20 cellular contexts compared by ENCODE assay signal in the genomic region with DNA sequence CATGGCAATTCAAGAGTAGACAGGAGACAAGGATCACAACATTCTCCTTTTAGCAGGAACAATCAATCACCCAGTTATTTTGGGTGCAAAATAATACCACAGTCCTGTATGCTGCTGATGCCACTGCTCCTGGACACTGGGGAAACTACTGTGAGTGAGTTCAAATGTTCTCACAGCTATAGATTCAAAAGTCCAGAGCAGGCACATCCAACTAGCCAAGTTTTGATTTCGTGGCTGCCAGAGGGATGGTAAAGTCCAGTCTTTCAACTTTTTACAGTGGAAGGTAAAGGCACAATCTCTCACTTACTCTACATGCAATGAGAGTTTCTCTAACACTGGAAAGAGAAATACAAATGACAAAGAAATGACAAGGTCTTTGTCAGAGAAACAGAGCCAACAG. TPM values are rescaled to one million over a fixed set of nuclear protein-coding genes. Genes with fewer than 3 reads are reported as not detected.
DNase-seq lines count a peak whose midpoint lies in the region; ATAC-seq, FAIRE-seq and TF ChIP-seq lines count a peak whose summit lies in the region.
"Had no signal": no experiment of that assay in that cellular context is flagged by ENCODE, and none has a peak within 500 bp of the region (broad histone marks: within the 10 kb centered on the region; RNA-seq: fewer than 3 reads in every experiment).

No MANE protein-coding gene starts in this region.

- H3K79me2 ChIP-seq in keratinocyte (ENCODE audit: control insufficient read depth, insufficient read depth, low read length), result no peaks in the 10 kb centered on the region

- no peaks in the 10 kb centered on the region for H3K36me3 Mint-ChIP-seq in activated T-cell treated with anti-CD3 and anti-CD28 coated beads, Interleukin-2, amount 50 U/mL, for 24 hours (ENCODE audit: low read depth)
- H3K36me3 Mint-ChIP-seq: CD8-positive, alpha-beta T cell; IgD-negative memory B cell had no signal

- H3K36me3 ChIP-seq in RWPE2 (ENCODE audit: low read depth) (no peaks in the 10 kb centered on the region), keratinocyte (ENCODE audit: control insufficient read depth in 2 of 2, extremely low read depth in 1 of 2, insufficient read depth in 2 of 2, low read length in 2 of 2) (no peaks in the 10 kb centered on the region), small intestine (ENCODE audit: control insufficient read depth in 2 of 2, insufficient read depth in 2 of 2, low read length in 2 of 2) (no peaks in the 10 kb centered on the region), prostate gland (no peaks in the 10 kb centered on the region)
- H3K36me3 ChIP-seq: BLaER1 treated with 17β-estradiol and CSF1 and Interleukin-3, amounts not matched to agents 10 nM and 100 nM; HAP-1 had no signal

- no peak overlapping the region for H3K4me3 Mint-ChIP-seq in activated T-cell treated with anti-CD3 and anti-CD28 coated beads, Interleukin-2, amount 50 U/mL, for 24 hours
- H3K4me3 Mint-ChIP-seq: B cell; CD8-positive, alpha-beta T cell; IgD-negative memory B cell had no signal

- H3K4me2 ChIP-seq in keratinocyte (ENCODE audit: control insufficient read depth, extremely low read depth, insufficient read depth, low read depth, low read length), result no peak overlapping the region
- H3K4me2 ChIP-seq: BLaER1 treated with 17β-estradiol and CSF1 and Interleukin-3, amounts not matched to agents 10 nM and 100 nM had no signal

- H3K27me3 Mint-ChIP-seq in activated T-cell treated with anti-CD3 and anti-CD28 coated beads, Interleukin-2, amount 50 U/mL, for 24 hours, result peaks cover 3% of the 10 kb centered on the region

- H3K27ac ChIP-seq in RWPE2 (ENCODE audit: poor library complexity, severe bottlenecking) (peak overlapping the region; percentile 67), keratinocyte (ENCODE audit: control insufficient read depth, insufficient read depth, low read length) (peak overlapping the region; percentile 75), small intestine (ENCODE audit: low read depth in 1 of 2, low read length in 1 of 2) (peak overlapping the region in 1 of 2 donors; percentile 15), prostate gland (no peak overlapping the region)
- H3K27ac ChIP-seq: BLaER1 treated with 17β-estradiol and CSF1 and Interleukin-3, amounts not matched to agents 10 nM and 100 nM; GM23248; HL-60 had no signal

- H3K9me1 ChIP-seq in keratinocyte (ENCODE audit: control insufficient read depth, extremely low read depth, insufficient read depth, low read length), result no peaks in the 10 kb centered on the region

- H3K9ac ChIP-seq in keratinocyte (ENCODE audit: control insufficient read depth, extremely low read depth, insufficient read depth, low read length), result no peak overlapping the region
- H3K9ac ChIP-seq: BLaER1 treated with 17β-estradiol and CSF1 and Interleukin-3, amounts not matched to agents 10 nM and 100 nM; GM23248 had no signal

- no peak for ATAC-seq in RWPE2 (ENCODE audit: low read depth)
- ATAC-seq: CD8-positive, alpha-beta T cell had no signal

- H3K27me3 ChIP-seq in RWPE2 (ENCODE audit: insufficient read depth, poor library complexity, severe bottlenecking), result no peaks in the 10 kb centered on the region
- no peaks in the 10 kb centered on the region for H3K27me3 ChIP-seq in keratinocyte (ENCODE audit: control insufficient read depth, extremely low read depth, insufficient read depth, low read length)
- peaks cover 0 to 2% of the 10 kb centered on the region in 2 donors for H3K27me3 ChIP-seq in small intestine (ENCODE audit: control insufficient read depth in 2 of 2, insufficient read depth in 2 of 2, low read length in 2 of 2)
- H3K27me3 ChIP-seq in prostate gland (replicated peaks; ENCODE audit: insufficient read depth), result no peaks in the 10 kb centered on the region
- H3K27me3 ChIP-seq: BLaER1 treated with 17β-estradiol and CSF1 and Interleukin-3, amounts not matched to agents 10 nM and 100 nM had no signal

- 3 to 56% (median 33%) methylated on average over 1 of the region's 1 CpG for WGBS in small intestine, 3 donors
- 61% methylated on average over 1 of the region's 1 CpG for WGBS in prostate gland

- DNase-seq in HTR-8/SVneo (ENCODE audit: insufficient read length, low spot score), result no peak
- no peak for DNase-seq in RWPE2 (ENCODE audit: low spot score)
- no peak for DNase-seq in keratinocyte (ENCODE audit: low read depth, low spot score)
- DNase-seq in small intestine, result peak; percentile 20
- DNase-seq in prostate gland (ENCODE audit: low spot score), result no peak
- no peak for DNase-seq in NCI-H2171 (lab: John Stamatoyannopoulos, UW)
- no peak for DNase-seq in activated T-cell treated with anti-CD3 and anti-CD28 coated beads, Interleukin-2, amount 50 U/mL, for 24 hours
- DNase-seq: Calu3; CD8-positive, alpha-beta T cell; DMS79 treated with DMSO at 0.1 percent for 48 hours; GF-D8; GM23248 had no signal

- H3K9me3 ChIP-seq in RWPE2 (ENCODE audit: severe bottlenecking) (no peaks in the 10 kb centered on the region), keratinocyte (ENCODE audit: control insufficient read depth, low read depth, low read length) (no peaks in the 10 kb centered on the region), small intestine (ENCODE audit: control insufficient read depth, low read depth) (no peaks in the 10 kb centered on the region), prostate gland (no peaks in the 10 kb centered on the region)
- H3K9me3 ChIP-seq: HAP-1 had no signal

- no peak overlapping the region for H3K4me3 ChIP-seq in RWPE2 (ENCODE audit: severe bottlenecking)
- H3K4me3 ChIP-seq in keratinocyte (ENCODE audit: control insufficient read depth in 2 of 3, extremely low read depth in 1 of 3, insufficient read depth in 2 of 3, low read depth in 1 of 3, low read length in 3 of 3), result no peak overlapping the region
- no peak overlapping the region for H3K4me3 ChIP-seq in small intestine (ENCODE audit: low read depth in 1 of 2, low read length in 2 of 2)
- H3K4me3 ChIP-seq in prostate gland, result no peak overlapping the region
- H3K4me3 ChIP-seq: BLaER1 treated with 17β-estradiol and CSF1 and Interleukin-3, amounts not matched to agents 10 nM and 100 nM; GM23248; HAP-1 had no signal

- no peak for TF ChIP-seq POLR2A in prostate gland (IDR thresholded peaks at IDR 0.05)

- H3K27ac Mint-ChIP-seq in activated T-cell treated with anti-CD3 and anti-CD28 coated beads, Interleukin-2, amount 50 U/mL, for 24 hours, result no peak overlapping the region
- H3K27ac Mint-ChIP-seq: B cell; CD8-positive, alpha-beta T cell; IgD-negative memory B cell had no signal

- H3K4me1 ChIP-seq in RWPE2 (ENCODE audit: insufficient read depth, poor library complexity, severe bottlenecking) (peaks cover 38% of the 10 kb centered on the region), keratinocyte (ENCODE audit: control insufficient read depth, extremely low read depth, insufficient read depth, low read length) (peaks cover 45% of the 10 kb centered on the region), small intestine (ENCODE audit: control insufficient read depth in 2 of 2, insufficient read depth in 1 of 2, low read depth in 1 of 2, low read length in 1 of 2) (peaks cover 0 to 2% of the 10 kb centered on the region in 2 donors), prostate gland (replicated peaks) (no peaks in the 10 kb centered on the region)
- H3K4me1 ChIP-seq: HAP-1 had no signal

- peaks cover 6% of the 10 kb centered on the region for H3K4me1 Mint-ChIP-seq in activated T-cell treated with anti-CD3 and anti-CD28 coated beads, Interleukin-2, amount 50 U/mL, for 24 hours (ENCODE audit: low read depth)
- H3K4me1 Mint-ChIP-seq: B cell, IgD-negative memory B cell had no signal

- no peaks in the 10 kb centered on the region for H4K20me1 ChIP-seq in keratinocyte (ENCODE audit: control insufficient read depth, extremely low read depth, insufficient read depth, low read length)
- H4K20me1 ChIP-seq: BLaER1 treated with 17β-estradiol and CSF1 and Interleukin-3, amounts not matched to agents 10 nM and 100 nM had no signal

- dilution Hi-C loops in keratinocyte (cut with MboI; ENCODE audit: extremely low pct_ligation_motif_present, low sequenced_read_pairs), result no loop called here

- no peaks in the 10 kb centered on the region for H3K9me3 Mint-ChIP-seq in activated T-cell treated with anti-CD3 and anti-CD28 coated beads, Interleukin-2, amount 50 U/mL, for 24 hours
- H3K9me3 Mint-ChIP-seq: CD8-positive, alpha-beta T cell; IgD-negative memory B cell had no signal

- H2AFZ ChIP-seq in keratinocyte (ENCODE audit: control insufficient read depth, low read length), result no peak overlapping the region
- H2AFZ ChIP-seq: GM23248 had no signal

- intact Hi-C loops in prostate gland (cut with DNase I), result no loop called here

- TF ChIP-seq CTCF in RWPE2 (IDR thresholded peaks at IDR 0.05; ENCODE audit: poor library complexity, severe bottlenecking) (no peak), keratinocyte (optimal IDR thresholded peaks at IDR 0.05 in 1 of 3, IDR thresholded peaks at IDR 0.05 in 1 of 3, conservative IDR thresholded peaks at IDR 0.05 in 1 of 3; ENCODE audit: extremely low read depth in 1 of 3, insufficient read depth in 2 of 3, low read length in 3 of 3) (no peak), prostate gland (IDR thresholded peaks at IDR 0.05) (no peak)

- FAIRE-seq in HTR-8/SVneo (lab: Jason Lieb, UNC), result peak; percentile 55
- FAIRE-seq in keratinocyte (lab: Jason Lieb, UNC), result peak; percentile 63
- FAIRE-seq in small intestine (lab: Jason Lieb, UNC), result no peak
- FAIRE-seq: GM19239 had no signal

RNA-seq across cellular contexts. Expression of gene TSHZ2, which starts 26.9 kb away (rescaled TPM):
- 1.1 to 2.3 TPM (median 1.4 TPM) in 3 replicates for polyA plus RNA-seq in keratinocyte
- polyA plus RNA-seq in keratinocyte (2011; ENCODE audit: low read depth), result 2.7 TPM
- 1.6 TPM in 2 replicates for polyA plus RNA-seq in keratinocyte (2011; cell fraction: cytosol; rRNA removed)
- 2.5 and 2.8 TPM in 2 replicates for polyA plus RNA-seq in keratinocyte (2011; cell fraction: nucleus; rRNA removed)
- 1.3 and 6.5 TPM in 2 replicates for polyA plus RNA-seq in keratinocyte (2012; ENCODE audit: low replicate concordance)
- polyA minus RNA-seq in keratinocyte, result 4.2 to 8.8 TPM (median 7.3 TPM) in 3 replicates
- 1.3 TPM for polyA minus RNA-seq in keratinocyte (2011; cell fraction: cytosol; rRNA and poly(A)+ RNA removed)
- 3.8 and 8.9 TPM in 2 replicates for polyA minus RNA-seq in keratinocyte (2011; cell fraction: nucleus; rRNA and poly(A)+ RNA removed)
- 1 to 10 TPM in 2 of 3 donors, under 1 TPM in 1; 0.67 to 4.4 (median 1.4) TPM for polyA plus RNA-seq in small intestine
- total RNA-seq in prostate gland, result 10 to 100 TPM in 1 of 2 donors, 1 to 10 TPM in 1; 9.8 to 35.1 TPM
- total RNA-seq: A172, Calu3, HT1080 had no signal

Comparison
In these comparisons a context has a peak if more than half of its experiments do, and no peak if none do; other contexts are left out.
1. H3K27ac ChIP-seq: peak in RWPE2 (single experiment) and keratinocyte (single experiment); none in prostate gland (0 of 2).